Comparison of ENCODE assay signal across 2 cellular contexts in genomic region chrX:154380153-154380552, GRCh38.
TF ChIP-seq lines count a peak whose summit lies in the region.

No MANE protein-coding gene starts in this region.

TF ChIP-seq in GM23338, 12 proteins besides CTCF, POLR2A, EP300 and RAD21 (continued from another document):
- no peak for TF ChIP-seq REST (IDR thresholded peaks at IDR 0.05; ENCODE audit: unreplicated experiment)
- no peak for TF ChIP-seq STAT1 (IDR thresholded peaks at IDR 0.05; ENCODE audit: unreplicated experiment)
- TF ChIP-seq POLR2AphosphoS5 (IDR thresholded peaks at IDR 0.05; ENCODE audit: low read depth): no peak
- TF ChIP-seq ZNF331 (CRISPR knock-in tag; IDR thresholded peaks at IDR 0.05; ENCODE audit: low read depth): no peak
- no peak for TF ChIP-seq CREB1 (CRISPR knock-in tag; IDR thresholded peaks at IDR 0.05; ENCODE audit: low read depth)
- no peak for TF ChIP-seq ZNF462 (CRISPR knock-in tag; IDR thresholded peaks at IDR 0.05)
- TF ChIP-seq EZH2phosphoT487 (IDR thresholded peaks at IDR 0.05; ENCODE audit: unreplicated experiment): no peak
- no peak for TF ChIP-seq ZNF114 (CRISPR knock-in tag; IDR thresholded peaks at IDR 0.05)
- no peak for TF ChIP-seq NANOG (IDR thresholded peaks at IDR 0.05; ENCODE audit: borderline replicate concordance)
TF ChIP-seq in GM23338: peak in this region for 0.

TF ChIP-seq in WTC11, 78 proteins besides CTCF, POLR2A, EP300 and RAD21 (continued from another document):
- TF ChIP-seq HMGXB4 (CRISPR knock-in tag; IDR thresholded peaks at IDR 0.05) (no peak), PRRX2 (CRISPR knock-in tag; IDR thresholded peaks at IDR 0.05) (no peak), GABPB1 (CRISPR knock-in tag; IDR thresholded peaks at IDR 0.05) (no peak)
- TF ChIP-seq, protein P1, sequence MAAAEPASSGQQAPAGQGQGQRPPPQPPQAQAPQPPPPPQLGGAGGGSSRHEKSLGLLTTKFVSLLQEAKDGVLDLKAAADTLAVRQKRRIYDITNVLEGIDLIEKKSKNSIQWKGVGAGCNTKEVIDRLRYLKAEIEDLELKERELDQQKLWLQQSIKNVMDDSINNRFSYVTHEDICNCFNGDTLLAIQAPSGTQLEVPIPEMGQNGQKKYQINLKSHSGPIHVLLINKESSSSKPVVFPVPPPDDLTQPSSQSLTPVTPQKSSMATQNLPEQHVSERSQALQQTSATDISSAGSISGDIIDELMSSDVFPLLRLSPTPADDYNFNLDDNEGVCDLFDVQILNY (CRISPR knock-in tag; IDR thresholded peaks at IDR 0.05): no peak
TF ChIP-seq in WTC11: peak in this region for 0.
